In genomic region chr1:65266501-65266900, GRCh38 we compare ENCODE assay signal across 10 cellular contexts. TPM values are rescaled to one million over a fixed set of nuclear protein-coding genes. Genes with fewer than 3 reads are reported as not detected.
DNase-seq lines count a peak whose midpoint lies in the region; ATAC-seq and TF ChIP-seq lines count a peak whose summit lies in the region.
"Had no signal": no experiment of that assay in that cellular context is flagged by ENCODE, and none has a peak within 500 bp of the region (broad histone marks: within the 10 kb centered on the region; RNA-seq: fewer than 3 reads in every experiment).

No MANE protein-coding gene starts in this region.

- peak overlapping the region; percentile 67; the same call in 1 of the 2 replicates for H3K9ac ChIP-seq in iPS-20b (ENCODE audit: low read depth, low read length)

- intact Hi-C loops in heart left ventricle (cut with DNase I): loop anchor here in 4 of 10 donors (5.0 to 10.0 kb wide), 3 partner anchors 41 to 158 kb away; partner anchors contain the start of genes DNAJC6 (in 2 of the 4), LEPR (in 1 of the 4) and LEPROT (in 1 of the 4)
- intact Hi-C loops in heart right ventricle (cut with DNase I): loop anchor here in 3 of 10 donors (10.0 kb wide), 2 partner anchors 148 to 158 kb away; partner anchors contain the start of genes LEPR (in 2 of the 3) and LEPROT (in 2 of the 3)
- intact Hi-C loops in activated T-helper 1 cell treated with anti-CD3 and anti-CD28 coated beads, Interleukin-12 subunit alpha, Interleukin-12 subunit beta, Interleukin-2, Interleukin-4 antibody, amounts not matched to agents 30 ng/mL and 10 ng/mL and 1 ng/mL, durations not matched to agents 14 hours and 24 hours and 36 hours (cut with micrococcal nuclease): no loop called here

- H3K27me3 ChIP-seq in heart left ventricle (peaks cover 0 to 20% (median 0%) of the 10 kb centered on the region in 9 donors), heart right ventricle (peaks cover 0 to 23% (median 7%) of the 10 kb centered on the region in 7 donors), iPS-20b (ENCODE audit: insufficient read depth, low read length) (peaks cover 17% of the 10 kb centered on the region), thoracic aorta (replicated peaks; ENCODE audit: insufficient read depth) (no peaks in the 10 kb centered on the region)
- H3K27me3 ChIP-seq: ovary, testis had no signal

- no peaks in the 10 kb centered on the region for H3K36me3 ChIP-seq in heart left ventricle
- no peaks in the 10 kb centered on the region for H3K36me3 ChIP-seq in heart right ventricle
- H3K36me3 ChIP-seq in iPS-20b (ENCODE audit: insufficient read depth, low read depth, low read length): no peaks in the 10 kb centered on the region
- H3K36me3 ChIP-seq in thoracic aorta: no peaks in the 10 kb centered on the region
- H3K36me3 ChIP-seq: ovary had no signal

- H3K27ac ChIP-seq in heart left ventricle (peak overlapping the region in 5 of 12 donors; percentile 54 to 75 (median 65)), heart right ventricle (peak overlapping the region in 4 of 10 donors; percentile 63 to 77 (median 74)), iPS-20b (ENCODE audit: low read length) (no peak overlapping the region), thoracic aorta (no peak overlapping the region)
- H3K27ac ChIP-seq: ovary, testis had no signal

- in situ Hi-C loops in G401 (cut with HindIII; ENCODE audit: low sequenced_read_pairs): no loop called here

- TF ChIP-seq CTCF in heart left ventricle (IDR thresholded peaks at IDR 0.05) (no peak), heart right ventricle (IDR thresholded peaks at IDR 0.05) (no peak), thoracic aorta (IDR thresholded peaks at IDR 0.05) (no peak)

- H3K36me3 Mint-ChIP-seq in activated T-helper 1 cell treated with anti-CD3 and anti-CD28 coated beads, Interleukin-12 subunit alpha, Interleukin-12 subunit beta, Interleukin-2, Interleukin-4 antibody, amounts not matched to agents 30 ng/mL and 10 ng/mL and 1 ng/mL, durations not matched to agents 14 hours and 24 hours and 36 hours (ENCODE audit: low read depth): no peaks in the 10 kb centered on the region

- no peak overlapping the region for H3K27ac Mint-ChIP-seq in activated T-helper 1 cell treated with anti-CD3 and anti-CD28 coated beads, Interleukin-12 subunit alpha, Interleukin-12 subunit beta, Interleukin-2, Interleukin-4 antibody, amounts not matched to agents 30 ng/mL and 10 ng/mL and 1 ng/mL, durations not matched to agents 14 hours and 24 hours and 36 hours

- ATAC-seq in heart left ventricle (no peak), heart right ventricle (no peak), thoracic aorta (ENCODE audit: insufficient number of reproducible peaks, low FRiP score, low read depth) (no peak), GM19324 (IDR thresholded peaks at IDR 0.05; ENCODE audit: low FRiP score, unreplicated experiment) (no peak)

- peaks cover 15% of the 10 kb centered on the region for H3K27me3 Mint-ChIP-seq in activated T-helper 1 cell treated with anti-CD3 and anti-CD28 coated beads, Interleukin-12 subunit alpha, Interleukin-12 subunit beta, Interleukin-2, Interleukin-4 antibody, amounts not matched to agents 30 ng/mL and 10 ng/mL and 1 ng/mL, durations not matched to agents 14 hours and 24 hours and 36 hours (ENCODE audit: insufficient read depth)

- H3K9me3 ChIP-seq in heart left ventricle: no peaks in the 10 kb centered on the region
- no peaks in the 10 kb centered on the region for H3K9me3 ChIP-seq in heart right ventricle
- H3K9me3 ChIP-seq in iPS-20b (ENCODE audit: insufficient read depth, low read depth, low read length): no peaks in the 10 kb centered on the region
- no peaks in the 10 kb centered on the region for H3K9me3 ChIP-seq in thoracic aorta
- H3K9me3 ChIP-seq: ovary, testis had no signal

- TF ChIP-seq POLR2A in heart left ventricle (IDR thresholded peaks at IDR 0.05): no peak

- H3K4me3 Mint-ChIP-seq in activated T-helper 1 cell treated with anti-CD3 and anti-CD28 coated beads, Interleukin-12 subunit alpha, Interleukin-12 subunit beta, Interleukin-2, Interleukin-4 antibody, amounts not matched to agents 30 ng/mL and 10 ng/mL and 1 ng/mL, durations not matched to agents 14 hours and 24 hours and 36 hours: peak overlapping the region; percentile 71

- DNase-seq in heart left ventricle (no peak), heart right ventricle (no peak), thoracic aorta (ENCODE audit: low spot score) (no peak), SIG-M5 treated with dmso at 0.1 percent for 504 hours (lab: John Stamatoyannopoulos, UW; ENCODE audit: unreplicated experiment) (no peak), G401 (ENCODE audit: low spot score) (no peak)
- DNase-seq in activated T-helper 1 cell treated with anti-CD3 and anti-CD28 coated beads, Interleukin-12 subunit alpha, Interleukin-12 subunit beta, Interleukin-2, Interleukin-4 antibody, amounts not matched to agents 30 ng/mL and 10 ng/mL and 1 ng/mL, durations not matched to agents 14 hours and 24 hours and 36 hours (ENCODE audit: low spot score): no peak

- H3K4me1 ChIP-seq in heart left ventricle: peaks cover 0 to 23% (median 11%) of the 10 kb centered on the region in 12 donors
- H3K4me1 ChIP-seq in heart right ventricle: peaks cover 0 to 24% (median 20%) of the 10 kb centered on the region in 9 donors
- peaks cover 17% of the 10 kb centered on the region; the same call in 1 of the 2 replicates for H3K4me1 ChIP-seq in iPS-20b (ENCODE audit: insufficient read depth, low read length)
- peaks cover 5 to 9% of the 10 kb centered on the region in 2 donors for H3K4me1 ChIP-seq in thoracic aorta (ENCODE audit: control insufficient read depth in 1 of 2, low read depth in 2 of 2)
- H3K4me1 ChIP-seq: testis had no signal

- H3K4me3 ChIP-seq in heart left ventricle (peak overlapping the region in 7 of 12 donors; percentile 52 to 74 (median 63)), heart right ventricle (peak overlapping the region in 5 of 10 donors; percentile 57 to 73 (median 68)), iPS-20b (ENCODE audit: low read length) (peak overlapping the region; percentile 81), thoracic aorta (peak overlapping the region; percentile 74)

- no peaks in the 10 kb centered on the region for H3K9me3 Mint-ChIP-seq in activated T-helper 1 cell treated with anti-CD3 and anti-CD28 coated beads, Interleukin-12 subunit alpha, Interleukin-12 subunit beta, Interleukin-2, Interleukin-4 antibody, amounts not matched to agents 30 ng/mL and 10 ng/mL and 1 ng/mL, durations not matched to agents 14 hours and 24 hours and 36 hours

- peaks cover 30% of the 10 kb centered on the region for H3K4me1 Mint-ChIP-seq in activated T-helper 1 cell treated with anti-CD3 and anti-CD28 coated beads, Interleukin-12 subunit alpha, Interleukin-12 subunit beta, Interleukin-2, Interleukin-4 antibody, amounts not matched to agents 30 ng/mL and 10 ng/mL and 1 ng/mL, durations not matched to agents 14 hours and 24 hours and 36 hours (ENCODE audit: low read depth)

RNA-seq across cellular contexts. Expression of gene DNAJC6, which starts 42.8 kb away (rescaled TPM):
- total RNA-seq in heart left ventricle: 10 to 100 TPM in 4 of 9 donors, 1 to 10 TPM in 5; 7.6 to 14.1 (median 10.0) TPM
- polyA plus RNA-seq in heart left ventricle: 1 to 10 TPM in 1 of 2 donors, under 1 TPM in 1; 0.50 to 5.6 TPM
- total RNA-seq in heart right ventricle: 10 to 100 TPM in 1 of 10 donors, 1 to 10 TPM in 9; 3.0 to 10.5 (median 6.2) TPM
- polyA plus RNA-seq in heart right ventricle: 1 to 10 TPM in 1 of 2 donors, under 1 TPM in 1; 0.88 to 1.7 TPM
- 4.4 and 6.2 TPM in 2 replicates for total RNA-seq in activated T-helper 1 cell treated with anti-CD3 and anti-CD28 coated beads, Interleukin-12 subunit alpha, Interleukin-12 subunit beta, Interleukin-2, Interleukin-4 antibody, amounts not matched to agents 30 ng/mL and 10 ng/mL and 1 ng/mL, durations not matched to agents 14 hours and 24 hours and 36 hours
- 1 to 10 TPM; 3.7 TPM for total RNA-seq in thoracic aorta
- 1.4 and 2.5 TPM in 2 replicates for total RNA-seq in G401 (2014; rRNA removed; shearing (Covaris generic))
